Comparison of ENCODE assay signal across 9 cellular contexts in genomic region chr17:8227238-8227581, GRCh38. TPM values are rescaled to one million over a fixed set of nuclear protein-coding genes. Genes with fewer than 3 reads are reported as not detected.
DNase-seq lines count a peak whose midpoint lies in the region; ATAC-seq and TF ChIP-seq lines count a peak whose summit lies in the region.
"Had no signal": no experiment of that assay in that cellular context is flagged by ENCODE, and none has a peak within 500 bp of the region (broad histone marks: within the 10 kb centered on the region; RNA-seq: fewer than 3 reads in every experiment).

No MANE protein-coding gene starts in this region.

- no peaks in the 10 kb centered on the region for H3K27me3 ChIP-seq in lower lobe of right lung (ENCODE audit: low read depth)
- no peaks in the 10 kb centered on the region for H3K27me3 ChIP-seq in transverse colon
- H3K27me3 ChIP-seq: body of pancreas had no signal

- no peaks in the 10 kb centered on the region for H3K9me3 ChIP-seq in lower lobe of right lung
- H3K9me3 ChIP-seq in transverse colon, result no peaks in the 10 kb centered on the region
- H3K9me3 ChIP-seq: body of pancreas had no signal

- intact Hi-C loops in lower lobe of right lung (cut with DNase I), result no loop called here
- intact Hi-C loops in transverse colon (cut with DNase I; ENCODE audit: low total_unique reads), result no loop called here

- H3K9me3 Mint-ChIP-seq in activated naive CD4-positive, alpha-beta T cell treated with anti-CD3 and anti-CD28 coated beads, Interleukin-2, amount 10 ng/mL, durations not matched to agents 7 days and 5 days, result no peaks in the 10 kb centered on the region

- WGBS in transverse colon (ENCODE audit: low coverage in 1 of 2), 2 donors, result 91% methylated on average over 4 of the region's 4 CpGs; no CpG with 5 or more reads in 1 of the 2 donors

- H3K4me1 ChIP-seq in lower lobe of right lung (peaks cover 24% of the 10 kb centered on the region), transverse colon (peaks cover 8 to 24% (median 15%) of the 10 kb centered on the region in 4 donors)

- CTCF ChIA-PET in activated naive CD4-positive, alpha-beta T cell treated with anti-CD3 and anti-CD28 coated beads, Interleukin-2, amount 10 ng/mL, durations not matched to agents 7 days and 5 days (lab: Charles Lee), result no interaction called here

- H3K4me3 Mint-ChIP-seq in activated naive CD4-positive, alpha-beta T cell treated with anti-CD3 and anti-CD28 coated beads, Interleukin-2, amount 10 ng/mL, durations not matched to agents 7 days and 5 days, result peak overlapping the region; percentile 2

- TF ChIP-seq EP300 in transverse colon (IDR thresholded peaks at IDR 0.05; ENCODE audit: low read depth), result no peak

- peaks cover 8% of the 10 kb centered on the region for H3K27me3 Mint-ChIP-seq in activated naive CD4-positive, alpha-beta T cell treated with anti-CD3 and anti-CD28 coated beads, Interleukin-2, amount 10 ng/mL, durations not matched to agents 7 days and 5 days

- H3K36me3 Mint-ChIP-seq in activated naive CD4-positive, alpha-beta T cell treated with anti-CD3 and anti-CD28 coated beads, Interleukin-2, amount 10 ng/mL, durations not matched to agents 7 days and 5 days, result peaks cover 56% of the 10 kb centered on the region

- in situ Hi-C loops in astrocyte of the spinal cord (cut with HindIII; ENCODE audit: low sequenced_read_pairs), result no loop called here
- in situ Hi-C loops in transverse colon (cut with MboI; ENCODE audit: low pct_ligation_motif_present in 1 of 4, low pct_unique_long_range_greater_than_20kb in 1 of 4, low sequenced_read_pairs in 3 of 4), result no loop called here

- peak overlapping the region; percentile 65 for H3K27ac Mint-ChIP-seq in activated naive CD4-positive, alpha-beta T cell treated with anti-CD3 and anti-CD28 coated beads, Interleukin-2, amount 10 ng/mL, durations not matched to agents 7 days and 5 days

- peaks cover 47% of the 10 kb centered on the region for H3K4me1 Mint-ChIP-seq in activated naive CD4-positive, alpha-beta T cell treated with anti-CD3 and anti-CD28 coated beads, Interleukin-2, amount 10 ng/mL, durations not matched to agents 7 days and 5 days

- peak overlapping the region; percentile 68 for H3K27ac ChIP-seq in lower lobe of right lung
- H3K27ac ChIP-seq in transverse colon, result peak overlapping the region; percentile 76 to 85 (median 80)

- TF ChIP-seq CTCF in astrocyte of the spinal cord (IDR thresholded peaks at IDR 0.05; ENCODE audit: low read depth, low read length) (no peak), lower lobe of right lung (IDR thresholded peaks at IDR 0.05) (no peak), transverse colon (IDR thresholded peaks at IDR 0.05) (no peak)

- H3K36me3 ChIP-seq in lower lobe of right lung (peaks cover 51% of the 10 kb centered on the region), transverse colon (peaks cover 0 to 37% (median 20%) of the 10 kb centered on the region in 4 donors)

- no peak for TF ChIP-seq POLR2A in transverse colon (IDR thresholded peaks at IDR 0.05)

- no peak for DNase-seq in activated naive CD4-positive, alpha-beta T cell treated with anti-CD3 and anti-CD28 coated beads, Interleukin-2, amount 10 ng/mL, durations not matched to agents 7 days and 5 days
- no peak for DNase-seq in activated naive CD4-positive, alpha-beta T cell treated with Interleukin-2 at 50 U/mL for 16 hours
- no peak for DNase-seq in astrocyte of the spinal cord (ENCODE audit: low read depth, low spot score)
- no peak for DNase-seq in lower lobe of right lung
- DNase-seq in transverse colon, result no peak
- no peak for DNase-seq in HuH-7 (ENCODE audit: low spot score)
- no peak for DNase-seq in HPDE6-E6E7 (ENCODE audit: extremely low spot score)

- ATAC-seq in lower lobe of right lung (no peak), HG03095 (IDR thresholded peaks at IDR 0.05; ENCODE audit: unreplicated experiment) (no peak)

- H3K4me3 ChIP-seq in astrocyte of the spinal cord (ENCODE audit: low read depth, low read length) (peak overlapping the region; percentile 42), lower lobe of right lung (peak overlapping the region; percentile 39), transverse colon (peak overlapping the region in 3 of 4 donors; percentile 17 to 36 (median 21))
- H3K4me3 ChIP-seq: body of pancreas had no signal

RNA-seq across cellular contexts. Expression of gene AURKB, which starts 16.8 kb away (rescaled TPM):
- total RNA-seq in lower lobe of right lung, result 2.2 TPM
- 1 to 10 TPM; 2.2 to 8.6 (median 5.6) TPM for total RNA-seq in transverse colon
- total RNA-seq: body of pancreas had no signal

RNA-seq across cellular contexts. Expression of gene CTC1, which starts 20.6 kb away (rescaled TPM):
- total RNA-seq in lower lobe of right lung, result 57.8 TPM
- 100 to 1,000 TPM in 1 of 4 donors, 10 to 100 TPM in 3; 19.9 to 139 (median 31.7) TPM for total RNA-seq in transverse colon

RNA-seq across cellular contexts. Expression of gene PFAS, which starts 21.9 kb away (rescaled TPM):
- total RNA-seq in lower lobe of right lung, result 25.3 TPM
- 10 to 100 TPM in 2 of 4 donors, 1 to 10 TPM in 1, under 1 TPM in 1; 0.75 to 24.9 (median 8.9) TPM for total RNA-seq in transverse colon

RNA-seq across cellular contexts. Expression of gene BORCS6, which starts 37.2 kb away (rescaled TPM):
- total RNA-seq in lower lobe of right lung (7.7 TPM), transverse colon (10 to 100 TPM in 3 of 4 donors, 1 to 10 TPM in 1; 3.2 to 17.1 (median 12.7) TPM)

RNA-seq across cellular contexts. Expression of gene TMEM107, which starts 51.0 kb away (rescaled TPM):
- total RNA-seq in lower lobe of right lung (12.9 TPM), transverse colon (10 to 100 TPM in 2 of 4 donors, 1 to 10 TPM in 2; 1.5 to 74.6 (median 18.3) TPM)
